ENCODE assay signal across 2 cellular contexts in genomic region chr12:108589028-108589839, GRCh38.
TF ChIP-seq lines count a peak whose summit lies in the region.

No MANE protein-coding gene starts in this region.

TF ChIP-seq in HEK293, 187 proteins besides CTCF, POLR2A, EP300 and RAD21:
- no peak for TF ChIP-seq ZEB2 (tag by site-specific recombination; IDR thresholded peaks at IDR 0.05)
- no peak for TF ChIP-seq ZNF214 (tag by site-specific recombination; IDR thresholded peaks at IDR 0.05; ENCODE audit: borderline replicate concordance)
- no peak for TF ChIP-seq ZBTB26 (tag by site-specific recombination; optimal IDR thresholded peaks at IDR 0.05)
- TF ChIP-seq ZNF366 (tag by site-specific recombination; conservative IDR thresholded peaks at IDR 0.05), result no peak
- TF ChIP-seq GLI2 (tag by site-specific recombination; IDR thresholded peaks at IDR 0.05; ENCODE audit: borderline replicate concordance, low read depth), result no peak
- no peak for TF ChIP-seq ZNF585B (tag by site-specific recombination; IDR thresholded peaks at IDR 0.05)
- TF ChIP-seq, protein P1, sequence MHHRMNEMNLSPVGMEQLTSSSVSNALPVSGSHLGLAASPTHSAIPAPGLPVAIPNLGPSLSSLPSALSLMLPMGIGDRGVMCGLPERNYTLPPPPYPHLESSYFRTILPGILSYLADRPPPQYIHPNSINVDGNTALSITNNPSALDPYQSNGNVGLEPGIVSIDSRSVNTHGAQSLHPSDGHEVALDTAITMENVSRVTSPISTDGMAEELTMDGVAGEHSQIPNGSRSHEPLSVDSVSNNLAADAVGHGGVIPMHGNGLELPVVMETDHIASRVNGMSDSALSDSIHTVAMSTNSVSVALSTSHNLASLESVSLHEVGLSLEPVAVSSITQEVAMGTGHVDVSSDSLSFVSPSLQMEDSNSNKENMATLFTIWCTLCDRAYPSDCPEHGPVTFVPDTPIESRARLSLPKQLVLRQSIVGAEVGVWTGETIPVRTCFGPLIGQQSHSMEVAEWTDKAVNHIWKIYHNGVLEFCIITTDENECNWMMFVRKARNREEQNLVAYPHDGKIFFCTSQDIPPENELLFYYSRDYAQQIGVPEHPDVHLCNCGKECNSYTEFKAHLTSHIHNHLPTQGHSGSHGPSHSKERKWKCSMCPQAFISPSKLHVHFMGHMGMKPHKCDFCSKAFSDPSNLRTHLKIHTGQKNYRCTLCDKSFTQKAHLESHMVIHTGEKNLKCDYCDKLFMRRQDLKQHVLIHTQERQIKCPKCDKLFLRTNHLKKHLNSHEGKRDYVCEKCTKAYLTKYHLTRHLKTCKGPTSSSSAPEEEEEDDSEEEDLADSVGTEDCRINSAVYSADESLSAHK (tag by site-specific recombination; IDR thresholded peaks at IDR 0.05), result no peak
- TF ChIP-seq ZNF266 (tag by site-specific recombination; IDR thresholded peaks at IDR 0.05; ENCODE audit: low read depth), result no peak
- no peak for TF ChIP-seq IKZF3 (tag by site-specific recombination; IDR thresholded peaks at IDR 0.05)
- TF ChIP-seq, protein P2, sequence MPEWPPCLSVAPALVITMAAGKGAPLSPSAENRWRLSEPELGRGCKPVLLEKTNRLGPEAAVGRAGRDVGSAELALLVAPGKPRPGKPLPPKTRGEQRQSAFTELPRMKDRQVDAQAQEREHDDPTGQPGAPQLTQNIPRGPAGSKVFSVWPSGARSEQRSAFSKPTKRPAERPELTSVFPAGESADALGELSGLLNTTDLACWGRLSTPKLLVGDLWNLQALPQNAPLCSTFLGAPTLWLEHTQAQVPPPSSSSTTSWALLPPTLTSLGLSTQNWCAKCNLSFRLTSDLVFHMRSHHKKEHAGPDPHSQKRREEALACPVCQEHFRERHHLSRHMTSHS (tag by site-specific recombination; IDR thresholded peaks at IDR 0.05), result no peak
- peak; percentile 50 for TF ChIP-seq ZFHX2 (tag by site-specific recombination; conservative IDR thresholded peaks at IDR 0.05)
- no peak for TF ChIP-seq ZNF658 (tag by site-specific recombination; IDR thresholded peaks at IDR 0.05)
- TF ChIP-seq, protein P3, sequence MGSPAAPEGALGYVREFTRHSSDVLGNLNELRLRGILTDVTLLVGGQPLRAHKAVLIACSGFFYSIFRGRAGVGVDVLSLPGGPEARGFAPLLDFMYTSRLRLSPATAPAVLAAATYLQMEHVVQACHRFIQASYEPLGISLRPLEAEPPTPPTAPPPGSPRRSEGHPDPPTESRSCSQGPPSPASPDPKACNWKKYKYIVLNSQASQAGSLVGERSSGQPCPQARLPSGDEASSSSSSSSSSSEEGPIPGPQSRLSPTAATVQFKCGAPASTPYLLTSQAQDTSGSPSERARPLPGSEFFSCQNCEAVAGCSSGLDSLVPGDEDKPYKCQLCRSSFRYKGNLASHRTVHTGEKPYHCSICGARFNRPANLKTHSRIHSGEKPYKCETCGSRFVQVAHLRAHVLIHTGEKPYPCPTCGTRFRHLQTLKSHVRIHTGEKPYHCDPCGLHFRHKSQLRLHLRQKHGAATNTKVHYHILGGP (tag by site-specific recombination; IDR thresholded peaks at IDR 0.05), result no peak
- no peak for TF ChIP-seq PATZ1 (tag by site-specific recombination; IDR thresholded peaks at IDR 0.05)
- 0 out of 2 replicates have a peak, but pooled peaks have one; percentile 20 for TF ChIP-seq EGR2 (tag by site-specific recombination; IDR thresholded peaks at IDR 0.05; ENCODE audit: low read depth)
- no peak for TF ChIP-seq ZNF664 (tag by site-specific recombination; IDR thresholded peaks at IDR 0.05)
- peak; percentile 93 for TF ChIP-seq ZIC2 (tag by site-specific recombination; IDR thresholded peaks at IDR 0.05)
- TF ChIP-seq YY2 (tag by site-specific recombination; IDR thresholded peaks at IDR 0.05), result no peak

TF ChIP-seq in HepG2, 621 proteins besides CTCF, POLR2A, EP300 and RAD21:
- TF ChIP-seq ZNF773 (CRISPR knock-in tag; IDR thresholded peaks at IDR 0.05; ENCODE audit: borderline replicate concordance), result no peak
- TF ChIP-seq ZNF775 (CRISPR knock-in tag; IDR thresholded peaks at IDR 0.05; ENCODE audit: borderline replicate concordance), result no peak
- TF ChIP-seq AGO2 (optimal IDR thresholded peaks at IDR 0.05; ENCODE audit: low read depth, low read length), result no peak
- TF ChIP-seq ZNF672 (CRISPR knock-in tag; IDR thresholded peaks at IDR 0.05), result no peak
- TF ChIP-seq, protein P4, sequence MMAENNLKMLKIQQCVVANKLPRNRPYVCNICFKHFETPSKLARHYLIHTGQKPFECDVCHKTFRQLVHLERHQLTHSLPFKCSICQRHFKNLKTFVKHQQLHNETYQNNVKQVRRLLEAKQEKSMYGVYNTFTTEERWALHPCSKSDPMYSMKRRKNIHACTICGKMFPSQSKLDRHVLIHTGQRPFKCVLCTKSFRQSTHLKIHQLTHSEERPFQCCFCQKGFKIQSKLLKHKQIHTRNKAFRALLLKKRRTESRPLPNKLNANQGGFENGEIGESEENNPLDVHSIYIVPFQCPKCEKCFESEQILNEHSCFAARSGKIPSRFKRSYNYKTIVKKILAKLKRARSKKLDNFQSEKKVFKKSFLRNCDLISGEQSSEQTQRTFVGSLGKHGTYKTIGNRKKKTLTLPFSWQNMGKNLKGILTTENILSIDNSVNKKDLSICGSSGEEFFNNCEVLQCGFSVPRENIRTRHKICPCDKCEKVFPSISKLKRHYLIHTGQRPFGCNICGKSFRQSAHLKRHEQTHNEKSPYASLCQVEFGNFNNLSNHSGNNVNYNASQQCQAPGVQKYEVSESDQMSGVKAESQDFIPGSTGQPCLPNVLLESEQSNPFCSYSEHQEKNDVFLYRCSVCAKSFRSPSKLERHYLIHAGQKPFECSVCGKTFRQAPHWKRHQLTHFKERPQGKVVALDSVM (CRISPR knock-in tag; IDR thresholded peaks at IDR 0.05), result no peak
- TF ChIP-seq, protein P5, sequence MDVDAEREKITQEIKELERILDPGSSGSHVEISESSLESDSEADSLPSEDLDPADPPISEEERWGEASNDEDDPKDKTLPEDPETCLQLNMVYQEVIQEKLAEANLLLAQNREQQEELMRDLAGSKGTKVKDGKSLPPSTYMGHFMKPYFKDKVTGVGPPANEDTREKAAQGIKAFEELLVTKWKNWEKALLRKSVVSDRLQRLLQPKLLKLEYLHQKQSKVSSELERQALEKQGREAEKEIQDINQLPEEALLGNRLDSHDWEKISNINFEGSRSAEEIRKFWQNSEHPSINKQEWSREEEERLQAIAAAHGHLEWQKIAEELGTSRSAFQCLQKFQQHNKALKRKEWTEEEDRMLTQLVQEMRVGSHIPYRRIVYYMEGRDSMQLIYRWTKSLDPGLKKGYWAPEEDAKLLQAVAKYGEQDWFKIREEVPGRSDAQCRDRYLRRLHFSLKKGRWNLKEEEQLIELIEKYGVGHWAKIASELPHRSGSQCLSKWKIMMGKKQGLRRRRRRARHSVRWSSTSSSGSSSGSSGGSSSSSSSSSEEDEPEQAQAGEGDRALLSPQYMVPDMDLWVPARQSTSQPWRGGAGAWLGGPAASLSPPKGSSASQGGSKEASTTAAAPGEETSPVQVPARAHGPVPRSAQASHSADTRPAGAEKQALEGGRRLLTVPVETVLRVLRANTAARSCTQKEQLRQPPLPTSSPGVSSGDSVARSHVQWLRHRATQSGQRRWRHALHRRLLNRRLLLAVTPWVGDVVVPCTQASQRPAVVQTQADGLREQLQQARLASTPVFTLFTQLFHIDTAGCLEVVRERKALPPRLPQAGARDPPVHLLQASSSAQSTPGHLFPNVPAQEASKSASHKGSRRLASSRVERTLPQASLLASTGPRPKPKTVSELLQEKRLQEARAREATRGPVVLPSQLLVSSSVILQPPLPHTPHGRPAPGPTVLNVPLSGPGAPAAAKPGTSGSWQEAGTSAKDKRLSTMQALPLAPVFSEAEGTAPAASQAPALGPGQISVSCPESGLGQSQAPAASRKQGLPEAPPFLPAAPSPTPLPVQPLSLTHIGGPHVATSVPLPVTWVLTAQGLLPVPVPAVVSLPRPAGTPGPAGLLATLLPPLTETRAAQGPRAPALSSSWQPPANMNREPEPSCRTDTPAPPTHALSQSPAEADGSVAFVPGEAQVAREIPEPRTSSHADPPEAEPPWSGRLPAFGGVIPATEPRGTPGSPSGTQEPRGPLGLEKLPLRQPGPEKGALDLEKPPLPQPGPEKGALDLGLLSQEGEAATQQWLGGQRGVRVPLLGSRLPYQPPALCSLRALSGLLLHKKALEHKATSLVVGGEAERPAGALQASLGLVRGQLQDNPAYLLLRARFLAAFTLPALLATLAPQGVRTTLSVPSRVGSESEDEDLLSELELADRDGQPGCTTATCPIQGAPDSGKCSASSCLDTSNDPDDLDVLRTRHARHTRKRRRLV (CRISPR knock-in tag; IDR thresholded peaks at IDR 0.05), result no peak
- no peak for TF ChIP-seq ZNF564 (CRISPR knock-in tag; IDR thresholded peaks at IDR 0.05)
- TF ChIP-seq, protein P6, sequence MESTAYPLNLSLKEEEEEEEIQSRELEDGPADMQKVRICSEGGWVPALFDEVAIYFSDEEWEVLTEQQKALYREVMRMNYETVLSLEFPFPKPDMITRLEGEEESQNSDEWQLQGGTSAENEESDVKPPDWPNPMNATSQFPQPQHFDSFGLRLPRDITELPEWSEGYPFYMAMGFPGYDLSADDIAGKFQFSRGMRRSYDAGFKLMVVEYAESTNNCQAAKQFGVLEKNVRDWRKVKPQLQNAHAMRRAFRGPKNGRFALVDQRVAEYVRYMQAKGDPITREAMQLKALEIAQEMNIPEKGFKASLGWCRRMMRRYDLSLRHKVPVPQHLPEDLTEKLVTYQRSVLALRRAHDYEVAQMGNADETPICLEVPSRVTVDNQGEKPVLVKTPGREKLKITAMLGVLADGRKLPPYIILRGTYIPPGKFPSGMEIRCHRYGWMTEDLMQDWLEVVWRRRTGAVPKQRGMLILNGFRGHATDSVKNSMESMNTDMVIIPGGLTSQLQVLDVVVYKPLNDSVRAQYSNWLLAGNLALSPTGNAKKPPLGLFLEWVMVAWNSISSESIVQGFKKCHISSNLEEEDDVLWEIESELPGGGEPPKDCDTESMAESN (CRISPR knock-in tag; conservative IDR thresholded peaks at IDR 0.05), result no peak
- TF ChIP-seq TAF15 (IDR thresholded peaks at IDR 0.05; ENCODE audit: low read depth, low read length, poor library complexity, severe bottlenecking), result no peak
- TF ChIP-seq SOX13 (IDR thresholded peaks at IDR 0.05), result no peak
- TF ChIP-seq SOX13 (CRISPR knock-in tag; conservative IDR thresholded peaks at IDR 0.05 in 1 of 2, IDR thresholded peaks at IDR 0.05 in 1 of 2), result no peak
- TF ChIP-seq, protein P7, sequence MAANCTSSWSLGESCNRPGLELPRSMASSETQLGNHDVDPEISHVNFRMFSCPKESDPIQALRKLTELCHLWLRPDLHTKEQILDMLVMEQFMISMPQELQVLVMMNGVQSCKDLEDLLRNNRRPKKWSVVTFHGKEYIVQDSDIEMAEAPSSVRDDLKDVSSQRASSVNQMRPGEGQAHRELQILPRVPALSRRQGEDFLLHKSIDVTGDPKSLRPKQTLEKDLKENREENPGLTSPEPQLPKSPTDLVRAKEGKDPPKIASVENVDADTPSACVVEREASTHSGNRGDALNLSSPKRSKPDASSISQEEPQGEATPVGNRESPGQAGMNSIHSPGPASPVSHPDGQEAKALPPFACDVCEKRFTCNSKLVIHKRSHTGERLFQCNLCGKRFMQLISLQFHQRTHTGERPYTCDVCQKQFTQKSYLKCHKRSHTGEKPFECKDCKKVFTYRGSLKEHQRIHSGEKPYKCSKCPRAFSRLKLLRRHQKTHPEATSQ (CRISPR knock-in tag; IDR thresholded peaks at IDR 0.05; ENCODE audit: borderline replicate concordance), result no peak
TF ChIP-seq in HepG2: peak in this region for 0.
